In the genomic region with DNA sequence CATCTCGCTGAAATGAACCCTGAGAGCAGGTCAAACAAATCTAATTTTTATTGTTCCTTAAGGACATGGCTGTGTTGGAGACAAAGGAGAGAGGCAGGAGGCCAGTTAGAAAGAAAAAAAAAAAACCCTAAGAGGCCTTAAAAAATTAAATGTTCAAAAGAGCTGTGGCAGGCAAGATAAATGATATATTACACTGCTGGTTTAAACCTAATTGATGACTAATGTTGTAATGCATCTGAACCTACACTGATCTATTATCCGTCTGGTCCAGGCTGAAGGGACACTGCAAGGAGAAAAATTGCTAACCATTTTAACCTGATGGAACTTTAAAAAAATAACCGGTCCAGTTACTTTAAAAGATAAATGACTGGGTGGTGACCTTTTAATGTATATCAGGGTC, we compare ENCODE assay signal across 24 cellular contexts.
"Had no signal": no experiment of that assay in that cellular context is flagged by ENCODE, and none has a peak within 500 bp of the region (broad histone marks: within the 10 kb centered on the region; RNA-seq: fewer than 3 reads in every experiment).

No MANE protein-coding gene starts in this region.

- DNase-seq: activated CD4-positive, alpha-beta T cell treated with anti-CD3 and anti-CD28 coated beads, Interleukin-2, amount 10 ng/mL, durations not matched to agents 7 days and 5 days; activated CD4-positive, CD25-positive, alpha-beta regulatory T cell treated with anti-CD3 and anti-CD28 coated beads, Interleukin-2, amount 50 U/mL, for 72 hours; activated CD8-positive, alpha-beta memory T cell treated with anti-CD3 and anti-CD28 coated beads, Interleukin-2, amount 10 ng/mL, durations not matched to agents 7 days and 5 days; activated CD8-positive, alpha-beta T cell treated with anti-CD3 and anti-CD28 coated beads for 36 hours; activated effector memory CD4-positive, alpha-beta T cell treated with anti-CD3 and anti-CD28 coated beads, Interleukin-2, amount 50 U/mL, for 16 hours; activated naive CD4-positive, alpha-beta T cell treated with anti-CD3 and anti-CD28 coated beads, Interleukin-2, amount 10 ng/mL, durations not matched to agents 7 days and 5 days; activated T-cell treated with anti-CD3 and anti-CD28 coated beads for 4 hours; amygdala; cerebellar nuclear complex; cortex of kidney; heart left ventricle; islet precursor cell; left cardiac atrium; occipital lobe; sigmoid colon; stimulated activated CD4-positive, alpha-beta T cell treated with anti-CD3 and anti-CD28 coated beads, Interleukin-15, amount 100 ng/mL, for 24 hours; trophoblast cell had no signal

- H3K4me3 ChIP-seq: gastroesophageal sphincter, heart left ventricle, sigmoid colon, smooth muscle cell, vagina had no signal

- H3K36me3 Mint-ChIP-seq: activated CD8-positive, alpha-beta memory T cell treated with anti-CD3 and anti-CD28 coated beads, Interleukin-2, amount 10 ng/mL, durations not matched to agents 7 days and 5 days; activated naive CD4-positive, alpha-beta T cell treated with anti-CD3 and anti-CD28 coated beads, Interleukin-2, amount 10 ng/mL, durations not matched to agents 7 days and 5 days; stimulated activated memory B cell treated with anti-CD40 and anti-IgM and Interleukin-4, amounts not matched to agents 10 μg/mL and 1 μg/mL and 100 μg/mL, for 72 hours had no signal

- H3K36me3 ChIP-seq: gastroesophageal sphincter, heart left ventricle, sigmoid colon, vagina had no signal

- ATAC-seq: activated CD8-positive, alpha-beta memory T cell treated with anti-CD3 and anti-CD28 coated beads, Interleukin-2, amount 10 ng/mL, durations not matched to agents 7 days and 5 days; activated CD8-positive, alpha-beta T cell treated with anti-CD3 and anti-CD28 coated beads for 36 hours; gastroesophageal sphincter; heart left ventricle; left cardiac atrium; stimulated activated memory B cell treated with anti-CD40 and anti-IgM and Interleukin-4, amounts not matched to agents 10 μg/mL and 1 μg/mL and 100 μg/mL, for 72 hours had no signal

- H3K9me3 Mint-ChIP-seq: activated CD4-positive, alpha-beta T cell treated with anti-CD3 and anti-CD28 coated beads, Interleukin-2, amount 10 ng/mL, durations not matched to agents 7 days and 5 days; activated CD8-positive, alpha-beta T cell treated with anti-CD3 and anti-CD28 coated beads for 36 hours; activated naive CD4-positive, alpha-beta T cell treated with anti-CD3 and anti-CD28 coated beads, Interleukin-2, amount 10 ng/mL, durations not matched to agents 7 days and 5 days; memory B cell; stimulated activated memory B cell treated with anti-CD40 and anti-IgM and Interleukin-4, amounts not matched to agents 10 μg/mL and 1 μg/mL and 100 μg/mL, for 72 hours had no signal

- H3K4me1 ChIP-seq: gastroesophageal sphincter, heart left ventricle, vagina had no signal

- H3K4me3 Mint-ChIP-seq: activated CD4-positive, alpha-beta T cell treated with anti-CD3 and anti-CD28 coated beads, Interleukin-2, amount 10 ng/mL, durations not matched to agents 7 days and 5 days; activated CD8-positive, alpha-beta memory T cell treated with anti-CD3 and anti-CD28 coated beads, Interleukin-2, amount 10 ng/mL, durations not matched to agents 7 days and 5 days; activated CD8-positive, alpha-beta T cell treated with anti-CD3 and anti-CD28 coated beads for 36 hours; activated naive CD4-positive, alpha-beta T cell treated with anti-CD3 and anti-CD28 coated beads, Interleukin-2, amount 10 ng/mL, durations not matched to agents 7 days and 5 days; memory B cell; stimulated activated memory B cell treated with anti-CD40 and anti-IgM and Interleukin-4, amounts not matched to agents 10 μg/mL and 1 μg/mL and 100 μg/mL, for 72 hours had no signal

- H3K27me3 Mint-ChIP-seq: activated CD8-positive, alpha-beta memory T cell treated with anti-CD3 and anti-CD28 coated beads, Interleukin-2, amount 10 ng/mL, durations not matched to agents 7 days and 5 days; activated CD8-positive, alpha-beta T cell treated with anti-CD3 and anti-CD28 coated beads for 36 hours; activated naive CD4-positive, alpha-beta T cell treated with anti-CD3 and anti-CD28 coated beads, Interleukin-2, amount 10 ng/mL, durations not matched to agents 7 days and 5 days; stimulated activated memory B cell treated with anti-CD40 and anti-IgM and Interleukin-4, amounts not matched to agents 10 μg/mL and 1 μg/mL and 100 μg/mL, for 72 hours had no signal

- H3K9me3 ChIP-seq: gastroesophageal sphincter, heart left ventricle, sigmoid colon, vagina had no signal

- H3K27ac ChIP-seq: epithelial cell of prostate, gastroesophageal sphincter, heart left ventricle, sigmoid colon, vagina, VCaP had no signal

- H3K27ac Mint-ChIP-seq: activated CD4-positive, alpha-beta T cell treated with anti-CD3 and anti-CD28 coated beads, Interleukin-2, amount 10 ng/mL, durations not matched to agents 7 days and 5 days; activated CD8-positive, alpha-beta memory T cell treated with anti-CD3 and anti-CD28 coated beads, Interleukin-2, amount 10 ng/mL, durations not matched to agents 7 days and 5 days; activated CD8-positive, alpha-beta T cell treated with anti-CD3 and anti-CD28 coated beads for 36 hours; activated naive CD4-positive, alpha-beta T cell treated with anti-CD3 and anti-CD28 coated beads, Interleukin-2, amount 10 ng/mL, durations not matched to agents 7 days and 5 days; memory B cell; stimulated activated memory B cell treated with anti-CD40 and anti-IgM and Interleukin-4, amounts not matched to agents 10 μg/mL and 1 μg/mL and 100 μg/mL, for 72 hours had no signal

- H3K4me1 Mint-ChIP-seq: activated CD4-positive, alpha-beta T cell treated with anti-CD3 and anti-CD28 coated beads, Interleukin-2, amount 10 ng/mL, durations not matched to agents 7 days and 5 days; activated CD8-positive, alpha-beta memory T cell treated with anti-CD3 and anti-CD28 coated beads, Interleukin-2, amount 10 ng/mL, durations not matched to agents 7 days and 5 days; activated naive CD4-positive, alpha-beta T cell treated with anti-CD3 and anti-CD28 coated beads, Interleukin-2, amount 10 ng/mL, durations not matched to agents 7 days and 5 days had no signal

- H3K27me3 ChIP-seq: gastroesophageal sphincter, sigmoid colon, vagina had no signal
